Comparison of ENCODE assay signal across 30 cellular contexts in genomic region chr13:25186187-25186586, GRCh38. TPM values are rescaled to one million over a fixed set of nuclear protein-coding genes. Genes with fewer than 3 reads are reported as not detected.
DNase-seq lines count a peak whose midpoint lies in the region; ATAC-seq and FAIRE-seq lines count a peak whose summit lies in the region.
"Had no signal": no experiment of that assay in that cellular context is flagged by ENCODE, and none has a peak within 500 bp of the region (broad histone marks: within the 10 kb centered on the region; RNA-seq: fewer than 3 reads in every experiment).

No MANE protein-coding gene starts in this region.

- peak; percentile 47 for ATAC-seq in GM21390 (IDR thresholded peaks at IDR 0.05; ENCODE audit: unreplicated experiment)
- ATAC-seq in HG03175 (IDR thresholded peaks at IDR 0.05; ENCODE audit: unreplicated experiment) = peak; percentile 65
- ATAC-seq in stimulated activated memory B cell treated with anti-CD40 and anti-IgM and Interleukin-4, amounts not matched to agents 10 μg/mL and 1 μg/mL and 100 μg/mL, for 72 hours = peak; percentile 4
- ATAC-seq: foreskin keratinocyte, HCT116, heart right ventricle, mucosa of descending colon, Panc1 had no signal

- no peaks in the 10 kb centered on the region for H3K9me3 Mint-ChIP-seq in stimulated activated memory B cell treated with anti-CD40 and anti-IgM and Interleukin-4, amounts not matched to agents 10 μg/mL and 1 μg/mL and 100 μg/mL, for 72 hours
- no peaks in the 10 kb centered on the region for H3K9me3 Mint-ChIP-seq in activated T-helper 1 cell treated with anti-CD3 and anti-CD28 coated beads, Interleukin-12 subunit alpha, Interleukin-12 subunit beta, Interleukin-2, Interleukin-4 antibody, amounts not matched to agents 30 ng/mL and 10 ng/mL and 1 ng/mL, durations not matched to agents 14 hours and 24 hours and 36 hours
- H3K9me3 Mint-ChIP-seq: activated T-cell treated with anti-CD3 and anti-CD28 coated beads, Interleukin-2, amount 50 U/mL, for 24 hours; nephron; type B pancreatic cell had no signal

- DNase-seq in GM18507 (ENCODE audit: extremely low spot score, insufficient read length, low read depth) (no peak), GF-D8 (lab: John Stamatoyannopoulos, UW) (no peak)
- no peak for DNase-seq in effector CD4-positive, alpha-beta T cell
- DNase-seq in activated T-helper 1 cell treated with anti-CD3 and anti-CD28 coated beads, Interleukin-12 subunit alpha, Interleukin-12 subunit beta, Interleukin-2, Interleukin-4 antibody, amounts not matched to agents 30 ng/mL and 10 ng/mL and 1 ng/mL, durations not matched to agents 14 hours and 24 hours and 36 hours (ENCODE audit: low spot score) = no peak
- DNase-seq: activated CD4-positive, alpha-beta T cell treated with anti-CD3 and anti-CD28 coated beads for 48 hours; activated gamma-delta T cell treated with Interleukin-2 at 50 U/mL for 16 hours; activated T-cell treated with anti-CD3 and anti-CD28 coated beads, Interleukin-2, amount 50 U/mL, for 24 hours; COR-L47; cortex of kidney; foreskin keratinocyte; heart right ventricle; mucosa of descending colon; NCI-H1092; NCI-H187 treated with DMSO at 0.1 percent for 48 hours; NCI-H2171 treated with DMSO at 0.1 percent for 48 hours; NCI-H526; SHP77; stimulated activated CD4-positive, alpha-beta T cell treated with anti-CD3 and anti-CD28 coated beads, Interleukin-2, amount 100 ng/mL, for 24 hours; SW 1271; T-helper 9 cell had no signal

- no peaks in the 10 kb centered on the region for H3K36me3 Mint-ChIP-seq in stimulated activated memory B cell treated with anti-CD40 and anti-IgM and Interleukin-4, amounts not matched to agents 10 μg/mL and 1 μg/mL and 100 μg/mL, for 72 hours
- H3K36me3 Mint-ChIP-seq in activated T-helper 1 cell treated with anti-CD3 and anti-CD28 coated beads, Interleukin-12 subunit alpha, Interleukin-12 subunit beta, Interleukin-2, Interleukin-4 antibody, amounts not matched to agents 30 ng/mL and 10 ng/mL and 1 ng/mL, durations not matched to agents 14 hours and 24 hours and 36 hours (ENCODE audit: low read depth) = no peaks in the 10 kb centered on the region
- H3K36me3 Mint-ChIP-seq: type B pancreatic cell had no signal

- peaks cover 10% of the 10 kb centered on the region for H3K4me1 Mint-ChIP-seq in stimulated activated memory B cell treated with anti-CD40 and anti-IgM and Interleukin-4, amounts not matched to agents 10 μg/mL and 1 μg/mL and 100 μg/mL, for 72 hours
- no peaks in the 10 kb centered on the region for H3K4me1 Mint-ChIP-seq in activated T-helper 1 cell treated with anti-CD3 and anti-CD28 coated beads, Interleukin-12 subunit alpha, Interleukin-12 subunit beta, Interleukin-2, Interleukin-4 antibody, amounts not matched to agents 30 ng/mL and 10 ng/mL and 1 ng/mL, durations not matched to agents 14 hours and 24 hours and 36 hours (ENCODE audit: low read depth)

- H3K4me3 Mint-ChIP-seq in stimulated activated memory B cell treated with anti-CD40 and anti-IgM and Interleukin-4, amounts not matched to agents 10 μg/mL and 1 μg/mL and 100 μg/mL, for 72 hours = no peak overlapping the region
- H3K4me3 Mint-ChIP-seq in activated T-helper 1 cell treated with anti-CD3 and anti-CD28 coated beads, Interleukin-12 subunit alpha, Interleukin-12 subunit beta, Interleukin-2, Interleukin-4 antibody, amounts not matched to agents 30 ng/mL and 10 ng/mL and 1 ng/mL, durations not matched to agents 14 hours and 24 hours and 36 hours = no peak overlapping the region
- H3K4me3 Mint-ChIP-seq: activated T-cell treated with anti-CD3 and anti-CD28 coated beads, Interleukin-2, amount 50 U/mL, for 24 hours; nephron; type B pancreatic cell had no signal

- intact Hi-C loops in activated T-helper 1 cell treated with anti-CD3 and anti-CD28 coated beads, Interleukin-12 subunit alpha, Interleukin-12 subunit beta, Interleukin-2, Interleukin-4 antibody, amounts not matched to agents 30 ng/mL and 10 ng/mL and 1 ng/mL, durations not matched to agents 14 hours and 24 hours and 36 hours (cut with micrococcal nuclease) = no loop called here

- peaks cover 41% of the 10 kb centered on the region for H3K27me3 Mint-ChIP-seq in stimulated activated memory B cell treated with anti-CD40 and anti-IgM and Interleukin-4, amounts not matched to agents 10 μg/mL and 1 μg/mL and 100 μg/mL, for 72 hours
- H3K27me3 Mint-ChIP-seq in activated T-helper 1 cell treated with anti-CD3 and anti-CD28 coated beads, Interleukin-12 subunit alpha, Interleukin-12 subunit beta, Interleukin-2, Interleukin-4 antibody, amounts not matched to agents 30 ng/mL and 10 ng/mL and 1 ng/mL, durations not matched to agents 14 hours and 24 hours and 36 hours (ENCODE audit: insufficient read depth) = peaks cover 15% of the 10 kb centered on the region

- no peak overlapping the region for H3K27ac Mint-ChIP-seq in stimulated activated memory B cell treated with anti-CD40 and anti-IgM and Interleukin-4, amounts not matched to agents 10 μg/mL and 1 μg/mL and 100 μg/mL, for 72 hours
- no peak overlapping the region for H3K27ac Mint-ChIP-seq in activated T-helper 1 cell treated with anti-CD3 and anti-CD28 coated beads, Interleukin-12 subunit alpha, Interleukin-12 subunit beta, Interleukin-2, Interleukin-4 antibody, amounts not matched to agents 30 ng/mL and 10 ng/mL and 1 ng/mL, durations not matched to agents 14 hours and 24 hours and 36 hours
- H3K27ac Mint-ChIP-seq: activated T-cell treated with anti-CD3 and anti-CD28 coated beads, Interleukin-2, amount 50 U/mL, for 24 hours; nephron; type B pancreatic cell had no signal

- FAIRE-seq in GM18507 (lab: Jason Lieb, UNC) = peak; percentile 82
- FAIRE-seq: astrocyte had no signal

RNA-seq across cellular contexts. Expression of gene AMER2, which starts 14.1 kb away (rescaled TPM):
- not detected in 2 replicates for total RNA-seq in activated T-helper 1 cell treated with anti-CD3 and anti-CD28 coated beads, Interleukin-12 subunit alpha, Interleukin-12 subunit beta, Interleukin-2, Interleukin-4 antibody, amounts not matched to agents 30 ng/mL and 10 ng/mL and 1 ng/mL, durations not matched to agents 14 hours and 24 hours and 36 hours
- total RNA-seq: cardiac septum, foreskin keratinocyte, heart right ventricle, HT-29 had no signal

Comparison
In these comparisons a context has a peak if more than half of its experiments do, and no peak if none do; other contexts are left out.
1. ATAC-seq: peak in every context shown above with its lines; median percentile 65 in HG03175; 47 in GM21390; 4 in stimulated activated memory B cell treated with anti-CD40 and anti-IgM and Interleukin-4, amounts not matched to agents 10 μg/mL and 1 μg/mL and 100 μg/mL, for 72 hours.